Comparison of ENCODE assay signal across 16 cellular contexts in genomic region chr7:134030460-134030865, GRCh38.
DNase-seq lines count a peak whose midpoint lies in the region; ATAC-seq and TF ChIP-seq lines count a peak whose summit lies in the region.
"Had no signal": no experiment of that assay in that cellular context is flagged by ENCODE, and none has a peak within 500 bp of the region (broad histone marks: within the 10 kb centered on the region; RNA-seq: fewer than 3 reads in every experiment).

No MANE protein-coding gene starts in this region.

- TF ChIP-seq CTCF in endodermal cell (conservative IDR thresholded peaks at IDR 0.05) (no peak), right lobe of liver (IDR thresholded peaks at IDR 0.05) (no peak), breast epithelium (IDR thresholded peaks at IDR 0.05) (no peak)

- peaks cover 33% of the 10 kb centered on the region for H3K36me3 Mint-ChIP-seq in endodermal cell (ENCODE audit: low read depth)

- WGBS in endodermal cell (ENCODE audit: insufficient coverage in 1 of 2, insufficient read length in 1 of 2), 2 experiments, result 86 to 94% methylated on average over 5 to 7 of the region's 9 CpGs
- 28% methylated on average over 7 of the region's 9 CpGs for WGBS in right lobe of liver (ENCODE audit: insufficient coverage, low coverage, low lambda C conversion rate, missing lambda C conversion rate)

- H3K9me3 Mint-ChIP-seq in endodermal cell, result peaks cover 34% of the 10 kb centered on the region
- H3K9me3 Mint-ChIP-seq: CD4-positive, alpha-beta T cell had no signal

- H3K4me1 ChIP-seq in endodermal cell (ENCODE audit: control insufficient read depth, insufficient read depth, low read length) (no peaks in the 10 kb centered on the region), right lobe of liver (no peaks in the 10 kb centered on the region), breast epithelium (no peaks in the 10 kb centered on the region)

- DNase-seq in DMS53 (lab: John Stamatoyannopoulos, UW), result peak; percentile 29
- no peak for DNase-seq in DMS53 treated with DMSO at 0.1 percent for 48 hours (lab: John Stamatoyannopoulos, UW; ENCODE audit: unreplicated experiment)
- DNase-seq in endodermal cell, result no peak
- DNase-seq in right lobe of liver, result no peak
- DNase-seq in inferior parietal cortex (ENCODE audit: extremely low spot score), result no peak
- DNase-seq in breast epithelium (ENCODE audit: low spot score in 2 of 2), result no peak
- DNase-seq: AML-193; CD4-positive, alpha-beta T cell; DMS153; DND-41; H9 had no signal

- peaks cover 13% of the 10 kb centered on the region for H3K4me1 Mint-ChIP-seq in endodermal cell

- H3K9ac ChIP-seq in endodermal cell (ENCODE audit: extremely low read depth, low read length, poor library complexity, severe bottlenecking), result no peak overlapping the region

- no peaks in the 10 kb centered on the region for H3K27me3 ChIP-seq in endodermal cell (ENCODE audit: control insufficient read depth, insufficient read depth, low read length, poor library complexity, severe bottlenecking)
- no peaks in the 10 kb centered on the region for H3K27me3 ChIP-seq in right lobe of liver
- H3K27me3 ChIP-seq in breast epithelium, result no peaks in the 10 kb centered on the region

- H3K9me3 ChIP-seq in endodermal cell (ENCODE audit: control insufficient read depth, low read length) (peaks cover 16% of the 10 kb centered on the region), right lobe of liver (peaks cover 0 to 3% (median 0%) of the 10 kb centered on the region in 4 donors), breast epithelium (no peaks in the 10 kb centered on the region)
- H3K9me3 ChIP-seq: A549 had no signal

- H3K4me3 ChIP-seq in endodermal cell (ENCODE audit: low read length) (peak overlapping the region; percentile 50), right lobe of liver (no peak overlapping the region), breast epithelium (no peak overlapping the region)
- H3K4me3 ChIP-seq: A549, GM12878 had no signal

- no peak overlapping the region for H3K27ac Mint-ChIP-seq in endodermal cell
- H3K27ac Mint-ChIP-seq: CD4-positive, alpha-beta T cell; H9 had no signal

- no peak for TF ChIP-seq POLR2A in right lobe of liver (IDR thresholded peaks at IDR 0.05)
- no peak for TF ChIP-seq POLR2A in breast epithelium (IDR thresholded peaks at IDR 0.05)

- H3K27me3 Mint-ChIP-seq in endodermal cell (ENCODE audit: insufficient read depth), result peaks cover 6% of the 10 kb centered on the region
- H3K27me3 Mint-ChIP-seq: CD4-positive, alpha-beta T cell had no signal

- intact Hi-C loops in right lobe of liver (cut with DNase I), result no loop called here
- intact Hi-C loops in breast epithelium (cut with DNase I; ENCODE audit: low total_unique reads), result no loop called here

- peaks cover 4% of the 10 kb centered on the region for H3K36me3 ChIP-seq in endodermal cell (ENCODE audit: control insufficient read depth, insufficient read depth, low read length)
- H3K36me3 ChIP-seq in right lobe of liver, result no peaks in the 10 kb centered on the region
- H3K36me3 ChIP-seq in breast epithelium, result no peaks in the 10 kb centered on the region

- peak in 3 of 4 donors; percentile 19 to 63 (median 53) for ATAC-seq in right lobe of liver
- no peak for ATAC-seq in HG02623 (IDR thresholded peaks at IDR 0.05; ENCODE audit: unreplicated experiment)
- ATAC-seq: A549, GM12878 had no signal

- H3K27ac ChIP-seq in endodermal cell (ENCODE audit: low read depth, low read length) (no peak overlapping the region), right lobe of liver (no peak overlapping the region), breast epithelium (no peak overlapping the region)
- H3K27ac ChIP-seq: 22Rv1, A549, C4-2B had no signal

- H3K4me3 Mint-ChIP-seq in endodermal cell, result no peak overlapping the region
- H3K4me3 Mint-ChIP-seq: CD4-positive, alpha-beta T cell; H9 had no signal
